In the genomic region with DNA sequence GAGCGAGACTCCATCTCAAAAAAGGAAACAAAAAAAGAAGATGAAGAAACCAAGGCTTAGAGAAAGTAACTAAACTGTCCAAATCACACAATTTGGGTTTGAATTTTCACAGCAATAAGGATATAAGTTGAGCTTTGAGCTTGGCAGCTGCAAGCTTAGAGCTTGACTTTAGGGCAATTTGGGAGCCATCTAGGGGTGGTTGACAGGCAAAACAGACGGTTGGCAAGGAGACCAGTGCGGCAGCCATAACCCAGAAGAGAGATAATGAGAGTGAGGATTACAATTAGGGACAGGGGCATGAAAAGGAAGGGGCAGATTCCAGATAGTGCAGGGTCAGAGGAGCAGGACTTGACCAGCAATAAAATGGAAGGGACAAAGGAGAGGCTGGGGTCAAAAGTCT, we compare ENCODE assay signal across 10 cellular contexts.
DNase-seq lines count a peak whose midpoint lies in the region; ATAC-seq and TF ChIP-seq lines count a peak whose summit lies in the region.
"Had no signal": no experiment of that assay in that cellular context is flagged by ENCODE, and none has a peak within 500 bp of the region (broad histone marks: within the 10 kb centered on the region; RNA-seq: fewer than 3 reads in every experiment).

No MANE protein-coding gene starts in this region.

- H3K27me3 ChIP-seq in PC-3 (ENCODE audit: low read length) = peaks cover 68% of the 10 kb centered on the region
- H3K27me3 ChIP-seq: colonic mucosa had no signal

- H3K27ac ChIP-seq in PC-3 (ENCODE audit: low read length) = no peak overlapping the region
- H3K27ac ChIP-seq: colonic mucosa had no signal

- intact Hi-C loops in PC-3 (cut with micrococcal nuclease) = no loop called here

- no peak overlapping the region for H2AFZ ChIP-seq in PC-3 (ENCODE audit: low read length)

- peak; percentile 46 to 62 for DNase-seq in NCI-H2081 (lab: John Stamatoyannopoulos, UW)
- no peak for DNase-seq in NCI-H2081 treated with DMSO at 0.1 percent for 48 hours (lab: John Stamatoyannopoulos, UW)
- DNase-seq in PC-3 = peak; percentile 35
- no peak for DNase-seq in left lobe of liver (ENCODE audit: low spot score)
- DNase-seq in islet precursor cell = no peak
- DNase-seq in NCI-H1930 (lab: John Stamatoyannopoulos, UW) = no peak
- DNase-seq: activated CD4-positive, CD25-positive, alpha-beta regulatory T cell treated with anti-CD3 and anti-CD28 coated beads, Interleukin-2, amount 50 U/mL, for 72 hours; colonic mucosa had no signal

- CTCF ChIA-PET in PC-3 (lab: Charles Lee) = no interaction called here

- no peaks in the 10 kb centered on the region for H3K4me1 ChIP-seq in PC-3 (ENCODE audit: insufficient read depth, low read length)
- H3K4me1 ChIP-seq: colonic mucosa had no signal

- no peaks in the 10 kb centered on the region for H4K20me1 ChIP-seq in PC-3 (ENCODE audit: low read length)

- no peaks in the 10 kb centered on the region for H3K79me2 ChIP-seq in PC-3 (ENCODE audit: low read length)

- POLR2A ChIA-PET in PC-3 (lab: Charles Lee; ENCODE audit: unreplicated experiment) = no interaction called here

- H3F3A ChIP-seq in PC-3 (ENCODE audit: low read length, unreplicated experiment) = no peaks in the 10 kb centered on the region

- H3K4me2 ChIP-seq in PC-3 (ENCODE audit: low read length) = no peak overlapping the region

- no peak overlapping the region for H3K4me3 ChIP-seq in PC-3 (ENCODE audit: low read length)
- H3K4me3 ChIP-seq: colonic mucosa had no signal

- no peaks in the 10 kb centered on the region for H3K9me3 ChIP-seq in PC-3 (ENCODE audit: low read length)
- H3K9me3 ChIP-seq: colonic mucosa had no signal

- no peak overlapping the region for H3K9ac ChIP-seq in PC-3 (ENCODE audit: low read length)

- no TSS peak for BruUV-seq in PC-3 (replicated peaks; lab: Mats Ljungman, UMichigan)

- H3K9me2 ChIP-seq in PC-3 (replicated peaks; ENCODE audit: low read length) = no peaks in the 10 kb centered on the region

- no peaks in the 10 kb centered on the region for H3K36me3 ChIP-seq in PC-3 (ENCODE audit: low read depth, low read length)
- H3K36me3 ChIP-seq: colonic mucosa had no signal

- TF ChIP-seq CTCF in PC-3 (conservative IDR thresholded peaks at IDR 0.05; ENCODE audit: low read depth, low read length) = peak; percentile 35; the same call in 1 of the 2 replicates

- ATAC-seq in HG02798 (IDR thresholded peaks at IDR 0.05; ENCODE audit: poor library complexity, unreplicated experiment) (peak; percentile 62), PC-3 (peak; percentile 40; the same call in 1 of the 2 replicates), left lobe of liver (peak; percentile 55), GM21529 (IDR thresholded peaks at IDR 0.05; ENCODE audit: unreplicated experiment) (no peak)

Comparison
In these comparisons a context has a peak if more than half of its experiments do, and no peak if none do; other contexts are left out.
1. DNase-seq: peak in NCI-H2081 (2 of 2) and PC-3 (single experiment); none in NCI-H2081 treated with DMSO at 0.1 percent for 48 hours (single experiment), left lobe of liver (single experiment), islet precursor cell (single experiment) and NCI-H1930 (0 of 2).